In genomic region chr3:119293761-119294401, GRCh38 we compare ENCODE assay signal across 1 cellular context.
TF ChIP-seq lines count a peak whose summit lies in the region.

A gene with protein sequence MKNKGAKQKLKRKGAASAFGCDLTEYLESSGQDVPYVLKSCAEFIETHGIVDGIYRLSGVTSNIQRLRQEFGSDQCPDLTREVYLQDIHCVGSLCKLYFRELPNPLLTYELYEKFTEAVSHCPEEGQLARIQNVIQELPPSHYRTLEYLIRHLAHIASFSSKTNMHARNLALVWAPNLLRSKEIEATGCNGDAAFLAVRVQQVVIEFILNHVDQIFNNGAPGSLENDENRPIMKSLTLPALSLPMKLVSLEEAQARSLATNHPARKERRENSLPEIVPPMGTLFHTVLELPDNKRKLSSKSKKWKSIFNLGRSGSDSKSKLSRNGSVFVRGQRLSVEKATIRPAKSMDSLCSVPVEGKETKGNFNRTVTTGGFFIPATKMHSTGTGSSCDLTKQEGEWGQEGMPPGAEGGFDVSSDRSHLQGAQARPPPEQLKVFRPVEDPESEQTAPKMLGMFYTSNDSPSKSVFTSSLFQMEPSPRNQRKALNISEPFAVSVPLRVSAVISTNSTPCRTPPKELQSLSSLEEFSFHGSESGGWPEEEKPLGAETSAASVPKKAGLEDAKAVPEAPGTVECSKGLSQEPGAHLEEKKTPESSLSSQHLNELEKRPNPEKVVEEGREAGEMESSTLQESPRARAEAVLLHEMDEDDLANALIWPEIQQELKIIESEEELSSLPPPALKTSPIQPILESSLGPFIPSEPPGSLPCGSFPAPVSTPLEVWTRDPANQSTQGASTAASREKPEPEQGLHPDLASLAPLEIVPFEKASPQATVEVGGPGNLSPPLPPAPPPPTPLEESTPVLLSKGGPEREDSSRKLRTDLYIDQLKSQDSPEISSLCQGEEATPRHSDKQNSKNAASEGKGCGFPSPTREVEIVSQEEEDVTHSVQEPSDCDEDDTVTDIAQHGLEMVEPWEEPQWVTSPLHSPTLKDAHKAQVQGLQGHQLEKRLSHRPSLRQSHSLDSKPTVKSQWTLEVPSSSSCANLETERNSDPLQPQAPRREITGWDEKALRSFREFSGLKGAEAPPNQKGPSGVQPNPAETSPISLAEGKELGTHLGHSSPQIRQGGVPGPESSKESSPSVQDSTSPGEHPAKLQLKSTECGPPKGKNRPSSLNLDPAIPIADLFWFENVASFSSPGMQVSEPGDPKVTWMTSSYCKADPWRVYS (N-terminal part only) (plus strand): TSS chr3:119294383. CDS start chr3:119294905, 522 bp downstream.

TF ChIP-seq in K562, 482 proteins besides CTCF, POLR2A, EP300 and RAD21 (continued from another document):
- TF ChIP-seq ZNF282 (CRISPR knock-in tag; IDR thresholded peaks at IDR 0.05), result no peak
- no peak for TF ChIP-seq ZNF551 (CRISPR knock-in tag; IDR thresholded peaks at IDR 0.05)
- TF ChIP-seq UBTF (IDR thresholded peaks at IDR 0.05; ENCODE audit: borderline replicate concordance in 1 of 2, low read depth in 2 of 2, low read length in 2 of 2), result 0 out of 4 replicates have a peak, but pooled peaks of 1 of the 2 experiments have one; percentile 48
